ENCODE assay signal across 1 cellular context in the genomic region with DNA sequence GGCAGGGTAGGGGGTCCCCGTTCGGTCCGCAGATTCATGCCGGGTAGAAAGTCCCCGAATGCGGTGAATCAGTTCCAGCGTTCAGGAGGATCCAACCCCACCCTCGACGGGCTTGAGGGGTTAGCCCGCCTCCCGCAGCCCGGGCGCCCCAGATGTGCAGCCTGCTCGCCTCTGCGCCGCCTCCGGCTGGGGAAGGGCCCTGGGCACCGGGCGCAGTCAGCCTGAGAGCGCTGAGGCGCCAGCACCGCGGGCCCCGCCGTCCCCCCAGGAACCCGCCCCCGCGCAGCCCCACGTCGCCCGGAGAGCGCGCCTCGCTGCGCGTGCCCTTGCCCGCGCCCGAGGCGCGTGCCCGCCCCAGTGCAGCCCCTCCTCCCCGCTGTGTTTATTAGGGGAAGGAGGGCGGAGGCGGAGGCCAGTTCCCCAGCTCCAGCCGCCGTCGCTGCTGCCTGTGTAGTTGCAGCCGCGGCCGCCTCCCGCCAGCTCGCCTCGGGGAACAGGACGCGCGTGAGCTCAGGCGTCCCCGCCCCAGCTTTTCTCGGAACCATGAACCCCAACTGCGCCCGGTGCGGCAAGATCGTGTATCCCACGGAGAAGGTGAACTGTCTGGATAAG.
TF ChIP-seq lines count a peak whose summit lies in the region.

Gene LASP1, plus strand, starts transcription at position 412 of the 612 bp plus-strand sequence. Its CDS starts 132 bp downstream, at position 544.

TF ChIP-seq in K562, 482 proteins besides CTCF, POLR2A, EP300 and RAD21 (continued from another document):
- TF ChIP-seq NUFIP1 (IDR thresholded peaks at IDR 0.05; ENCODE audit: partially characterized antibody), result no peak
- TF ChIP-seq MYBL2 (IDR thresholded peaks at IDR 0.05; ENCODE audit: low read depth), result no peak
- no peak for TF ChIP-seq MYBL2 (CRISPR knock-in tag; IDR thresholded peaks at IDR 0.05; ENCODE audit: borderline replicate concordance)
- TF ChIP-seq, protein P1, sequence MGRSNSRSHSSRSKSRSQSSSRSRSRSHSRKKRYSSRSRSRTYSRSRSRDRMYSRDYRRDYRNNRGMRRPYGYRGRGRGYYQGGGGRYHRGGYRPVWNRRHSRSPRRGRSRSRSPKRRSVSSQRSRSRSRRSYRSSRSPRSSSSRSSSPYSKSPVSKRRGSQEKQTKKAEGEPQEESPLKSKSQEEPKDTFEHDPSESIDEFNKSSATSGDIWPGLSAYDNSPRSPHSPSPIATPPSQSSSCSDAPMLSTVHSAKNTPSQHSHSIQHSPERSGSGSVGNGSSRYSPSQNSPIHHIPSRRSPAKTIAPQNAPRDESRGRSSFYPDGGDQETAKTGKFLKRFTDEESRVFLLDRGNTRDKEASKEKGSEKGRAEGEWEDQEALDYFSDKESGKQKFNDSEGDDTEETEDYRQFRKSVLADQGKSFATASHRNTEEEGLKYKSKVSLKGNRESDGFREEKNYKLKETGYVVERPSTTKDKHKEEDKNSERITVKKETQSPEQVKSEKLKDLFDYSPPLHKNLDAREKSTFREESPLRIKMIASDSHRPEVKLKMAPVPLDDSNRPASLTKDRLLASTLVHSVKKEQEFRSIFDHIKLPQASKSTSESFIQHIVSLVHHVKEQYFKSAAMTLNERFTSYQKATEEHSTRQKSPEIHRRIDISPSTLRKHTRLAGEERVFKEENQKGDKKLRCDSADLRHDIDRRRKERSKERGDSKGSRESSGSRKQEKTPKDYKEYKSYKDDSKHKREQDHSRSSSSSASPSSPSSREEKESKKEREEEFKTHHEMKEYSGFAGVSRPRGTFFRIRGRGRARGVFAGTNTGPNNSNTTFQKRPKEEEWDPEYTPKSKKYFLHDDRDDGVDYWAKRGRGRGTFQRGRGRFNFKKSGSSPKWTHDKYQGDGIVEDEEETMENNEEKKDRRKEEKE (IDR thresholded peaks at IDR 0.05; ENCODE audit: borderline replicate concordance in 1 of 2, control insufficient read depth in 1 of 2, low read depth in 2 of 2, low read length in 1 of 2), result no peak
- TF ChIP-seq, protein P2, sequence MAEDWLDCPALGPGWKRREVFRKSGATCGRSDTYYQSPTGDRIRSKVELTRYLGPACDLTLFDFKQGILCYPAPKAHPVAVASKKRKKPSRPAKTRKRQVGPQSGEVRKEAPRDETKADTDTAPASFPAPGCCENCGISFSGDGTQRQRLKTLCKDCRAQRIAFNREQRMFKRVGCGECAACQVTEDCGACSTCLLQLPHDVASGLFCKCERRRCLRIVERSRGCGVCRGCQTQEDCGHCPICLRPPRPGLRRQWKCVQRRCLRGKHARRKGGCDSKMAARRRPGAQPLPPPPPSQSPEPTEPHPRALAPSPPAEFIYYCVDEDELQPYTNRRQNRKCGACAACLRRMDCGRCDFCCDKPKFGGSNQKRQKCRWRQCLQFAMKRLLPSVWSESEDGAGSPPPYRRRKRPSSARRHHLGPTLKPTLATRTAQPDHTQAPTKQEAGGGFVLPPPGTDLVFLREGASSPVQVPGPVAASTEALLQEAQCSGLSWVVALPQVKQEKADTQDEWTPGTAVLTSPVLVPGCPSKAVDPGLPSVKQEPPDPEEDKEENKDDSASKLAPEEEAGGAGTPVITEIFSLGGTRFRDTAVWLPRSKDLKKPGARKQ (CRISPR knock-in tag; IDR thresholded peaks at IDR 0.05), result no peak
- peak; percentile 75; the same call in 1 of the 2 replicates for TF ChIP-seq HNRNPL (IDR thresholded peaks at IDR 0.05; ENCODE audit: low read depth, low read length)
- TF ChIP-seq ZNF175 (CRISPR knock-in tag; IDR thresholded peaks at IDR 0.05; ENCODE audit: low read depth), result peak; percentile 91
- no peak for TF ChIP-seq KAT2B (IDR thresholded peaks at IDR 0.05; ENCODE audit: low read depth, low read length)
- no peak for TF ChIP-seq SIX5 (IDR thresholded peaks at IDR 0.05; ENCODE audit: borderline replicate concordance in 1 of 2, insufficient read depth in 1 of 2, low read depth in 1 of 2, low read length in 2 of 2)
- TF ChIP-seq TAF1 (IDR thresholded peaks at IDR 0.05; ENCODE audit: control insufficient read depth, extremely low read depth, insufficient read depth, low read length, severe bottlenecking), result peak; percentile 98
- no peak for TF ChIP-seq NCOA4 (IDR thresholded peaks at IDR 0.05; ENCODE audit: partially characterized antibody)
- no peak for TF ChIP-seq CBX1 (IDR thresholded peaks at IDR 0.05; ENCODE audit: low read depth)
- TF ChIP-seq ELF1 (tag; IDR thresholded peaks at IDR 0.05), result no peak
- TF ChIP-seq HMGN3 (IDR thresholded peaks at IDR 0.05; ENCODE audit: borderline replicate concordance, extremely low read depth, insufficient read length, low read depth, low read length), result peak; percentile 46
- TF ChIP-seq ZEB2 (IDR thresholded peaks at IDR 0.05), result peak; percentile 54; the same call in 1 of the 2 replicates
- TF ChIP-seq CBFA2T3 (IDR thresholded peaks at IDR 0.05), result no peak
- no peak; the same call in 1 of the 2 replicates for TF ChIP-seq ZBTB17 (CRISPR knock-in tag; IDR thresholded peaks at IDR 0.05)
- no peak for TF ChIP-seq TFE3 (CRISPR knock-in tag; IDR thresholded peaks at IDR 0.05)
- peak in 1 of 3 experiments; percentile 83; a peak in 2 of 6 replicates for TF ChIP-seq ZBTB11 (CRISPR knock-in tag; IDR thresholded peaks at IDR 0.05)
- no peak for TF ChIP-seq CBFB (CRISPR knock-in tag; IDR thresholded peaks at IDR 0.05)
- TF ChIP-seq ZNF217 (CRISPR knock-in tag; IDR thresholded peaks at IDR 0.05), result no peak
